11 cellular contexts compared by ENCODE assay signal in genomic region chr11:67268684-67269268, GRCh38. TPM values are rescaled to one million over a fixed set of nuclear protein-coding genes. Genes with fewer than 3 reads are reported as not detected.
DNase-seq lines count a peak whose midpoint lies in the region; ATAC-seq, FAIRE-seq and TF ChIP-seq lines count a peak whose summit lies in the region.
"Had no signal": no experiment of that assay in that cellular context is flagged by ENCODE, and none has a peak within 500 bp of the region (broad histone marks: within the 10 kb centered on the region; RNA-seq: fewer than 3 reads in every experiment).

No MANE protein-coding gene starts in this region.

- no peak for DNase-seq in HCT116 (ENCODE audit: low read depth, low spot score)
- DNase-seq in activated T-cell treated with anti-CD3 and anti-CD28 coated beads, Interleukin-2, amount 50 U/mL, for 4 hours: no peak
- DNase-seq in smooth muscle cell (lab: John Stamatoyannopoulos, UW; ENCODE audit: unreplicated experiment): no peak
- no peak for DNase-seq in GM19238 (ENCODE audit: insufficient read length, low spot score)
- DNase-seq in iPS-NIHi11 (ENCODE audit: low spot score): no peak
- no peak for DNase-seq in H54 (ENCODE audit: insufficient read length, low spot score)
- DNase-seq: NCI-H1092 had no signal

- no peaks in the 10 kb centered on the region for H3F3A ChIP-seq in smooth muscle cell (ENCODE audit: low read depth)

- H3K4me1 ChIP-seq in HCT116 (ENCODE audit: control insufficient read depth in 1 of 2, insufficient read depth in 2 of 2, low read length in 2 of 2) (peaks cover 8 to 18% of the 10 kb centered on the region in 2 experiments; a peak in 3 of 4 replicates), smooth muscle cell (ENCODE audit: low read depth) (peaks cover 25% of the 10 kb centered on the region)

- 96% methylated on average over 16 of the region's 16 CpGs for WGBS in smooth muscle cell (ENCODE audit: low lambda C conversion rate)

- no peaks in the 10 kb centered on the region for H3K9me3 Mint-ChIP-seq in activated T-cell treated with anti-CD3 and anti-CD28 coated beads, Interleukin-2, amount 50 U/mL, for 4 hours

- BruUV-seq in HCT116 (replicated peaks; lab: Mats Ljungman, UMichigan): no TSS peak

- H3K27ac ChIP-seq in HCT116 (ENCODE audit: low read depth, low read length): no peak overlapping the region
- peak overlapping the region; percentile 69 for H3K27ac ChIP-seq in layer of hippocampus (ENCODE audit: low read depth, low read length)
- H3K27ac ChIP-seq in smooth muscle cell (ENCODE audit: low read depth): no peak overlapping the region

- H3K27me3 ChIP-seq in HCT116 (ENCODE audit: insufficient read depth, low read length) (no peaks in the 10 kb centered on the region), layer of hippocampus (ENCODE audit: control insufficient read depth, insufficient read depth, low read length) (no peaks in the 10 kb centered on the region), smooth muscle cell (ENCODE audit: low read depth) (no peaks in the 10 kb centered on the region)
- H3K27me3 ChIP-seq: pancreas had no signal

- H2AFZ ChIP-seq in HCT116 (ENCODE audit: low read depth, low read length, poor library complexity, severe bottlenecking): no peak overlapping the region
- no peak overlapping the region for H2AFZ ChIP-seq in smooth muscle cell (ENCODE audit: low read depth)

- CTCF ChIA-PET in HCT116 (lab: Charles Lee): interaction anchor here (1.0 kb wide), 1 partner anchor 48 kb away, joined by 7 read pairs; no protein-coding TSS in a partner anchor

- ATAC-seq in HCT116: no peak
- no peak for ATAC-seq in activated T-cell treated with anti-CD3 and anti-CD28 coated beads, Interleukin-2, amount 50 U/mL, for 4 hours
- no peak for ATAC-seq in HG03460 (IDR thresholded peaks at IDR 0.05; ENCODE audit: unreplicated experiment)
- ATAC-seq: pancreas had no signal

- no peak for TF ChIP-seq CTCF in HCT116 (IDR thresholded peaks at IDR 0.05 in 2 of 3, conservative IDR thresholded peaks at IDR 0.05 in 1 of 3; ENCODE audit: borderline replicate concordance in 1 of 3, insufficient read depth in 1 of 3, low read depth in 2 of 3, low read length in 2 of 3)
- no peak for TF ChIP-seq CTCF in smooth muscle cell (IDR thresholded peaks at IDR 0.05; ENCODE audit: borderline replicate concordance, insufficient read depth, poor library complexity, severe bottlenecking)

- H3K4me1 Mint-ChIP-seq in activated T-cell treated with anti-CD3 and anti-CD28 coated beads, Interleukin-2, amount 50 U/mL, for 4 hours (ENCODE audit: low read depth): peaks cover 80% of the 10 kb centered on the region

- intact Hi-C loops in HCT116 (cut with micrococcal nuclease): no loop called here

- H3K4me3 Mint-ChIP-seq in activated T-cell treated with anti-CD3 and anti-CD28 coated beads, Interleukin-2, amount 50 U/mL, for 4 hours: peak overlapping the region; percentile 96

- TF ChIP-seq RAD21 in HCT116 (IDR thresholded peaks at IDR 0.05; ENCODE audit: low read depth): no peak

- H3K27me3 Mint-ChIP-seq in activated T-cell treated with anti-CD3 and anti-CD28 coated beads, Interleukin-2, amount 50 U/mL, for 4 hours (ENCODE audit: low read depth): no peaks in the 10 kb centered on the region

- H3K4me2 ChIP-seq in HCT116 (ENCODE audit: low read length): 0 out of 2 replicates have a peak overlapping the region, but pooled peaks have one; percentile 96
- H3K4me2 ChIP-seq in smooth muscle cell: peak overlapping the region; percentile 42

- H3K36me3 Mint-ChIP-seq in activated T-cell treated with anti-CD3 and anti-CD28 coated beads, Interleukin-2, amount 50 U/mL, for 4 hours (ENCODE audit: insufficient read depth): peaks cover 5% of the 10 kb centered on the region

- H3K36me3 ChIP-seq in HCT116 (ENCODE audit: control insufficient read depth in 1 of 2, insufficient read depth in 2 of 2, low read length in 2 of 2): peaks cover 2 to 15% of the 10 kb centered on the region in 2 experiments; a peak in 1 of 4 replicates
- H3K36me3 ChIP-seq in smooth muscle cell (ENCODE audit: low read depth): no peaks in the 10 kb centered on the region
- H3K36me3 ChIP-seq: pancreas had no signal

- RAD21 ChIA-PET in HCT116 (lab: Charles Lee; ENCODE audit: low non-redundant PET in 1 of 2, low total read pairs in 2 of 2, uncharacterized antibody in 2 of 2, unreplicated experiment in 2 of 2): no interaction called here

- no peaks in the 10 kb centered on the region for H3K9me2 ChIP-seq in HCT116 (ENCODE audit: insufficient read depth)

- no peak for FAIRE-seq in H54 (lab: Jason Lieb, UNC)
- FAIRE-seq: endothelial cell of umbilical vein, pancreas had no signal

- no peaks in the 10 kb centered on the region for H3K9me3 ChIP-seq in HCT116 (ENCODE audit: control insufficient read depth in 1 of 2, insufficient read depth in 1 of 2, low read depth in 1 of 2, low read length in 2 of 2)
- H3K9me3 ChIP-seq in smooth muscle cell (replicated peaks; ENCODE audit: low read depth): no peaks in the 10 kb centered on the region
- H3K9me3 ChIP-seq: pancreas had no signal

- H3K4me3 ChIP-seq in HCT116 (replicated peaks in 1 of 2; ENCODE audit: low read depth in 1 of 2, low read length in 2 of 2) (no peak overlapping the region), smooth muscle cell (no peak overlapping the region)

- H3K79me2 ChIP-seq in HCT116 (ENCODE audit: insufficient read depth, low read length) (peaks cover 73% of the 10 kb centered on the region), smooth muscle cell (ENCODE audit: low read depth) (peaks cover 77% of the 10 kb centered on the region)

- TF ChIP-seq POLR2A in HCT116 (IDR thresholded peaks at IDR 0.05; ENCODE audit: borderline replicate concordance, extremely low read depth, insufficient read depth, insufficient read length): no peak
- no peak for TF ChIP-seq POLR2A in H54 (IDR thresholded peaks at IDR 0.05; ENCODE audit: low read depth, low read length)

- POLR2A ChIA-PET in HCT116 (lab: Charles Lee): no interaction called here

- no peak overlapping the region for H3K9ac ChIP-seq in HCT116 (ENCODE audit: low read length)
- no peak overlapping the region for H3K9ac ChIP-seq in smooth muscle cell (ENCODE audit: low read depth)

- H4K20me1 ChIP-seq in HCT116 (ENCODE audit: insufficient read depth) (no peaks in the 10 kb centered on the region), smooth muscle cell (ENCODE audit: low read depth) (peaks cover 64% of the 10 kb centered on the region)

TF ChIP-seq in HCT116, 20 proteins besides CTCF, POLR2A, EP300 and RAD21:
- TF ChIP-seq CBX3 (IDR thresholded peaks at IDR 0.05; ENCODE audit: low read depth): no peak

RNA-seq across cellular contexts. Expression of gene GRK2, which starts 2.5 kb away (rescaled TPM):
- total RNA-seq in HCT116 (2021; ENCODE audit: unreplicated experiment) (83.0 TPM), smooth muscle cell (18.5 and 22.2 TPM in 2 replicates)
- polyA plus RNA-seq in HCT116 (2012): 94.4 and 117 TPM in 2 replicates
- 100 to 1,000 TPM; 152 to 172 (median 171) TPM for total RNA-seq in activated T-cell treated with anti-CD3 and anti-CD28 coated beads, Interleukin-2, amount 50 U/mL, for 4 hours
- polyA plus RNA-seq in smooth muscle cell: 38.9 and 42.5 TPM in 2 replicates

RNA-seq across cellular contexts. Expression of gene ANKRD13D, which starts 20.3 kb away (rescaled TPM):
- total RNA-seq in HCT116 (2021; ENCODE audit: unreplicated experiment): 61.1 TPM
- 31.8 and 36.8 TPM in 2 replicates for polyA plus RNA-seq in HCT116 (2012)
- 10 to 100 TPM; 67.7 to 75.4 (median 69.8) TPM for total RNA-seq in activated T-cell treated with anti-CD3 and anti-CD28 coated beads, Interleukin-2, amount 50 U/mL, for 4 hours
- total RNA-seq in smooth muscle cell: 29.3 and 34.7 TPM in 2 replicates
- 52.0 and 63.2 TPM in 2 replicates for polyA plus RNA-seq in smooth muscle cell

RNA-seq across cellular contexts. Expression of gene SSH3, which starts 34.6 kb away (rescaled TPM):
- 57.8 TPM for total RNA-seq in HCT116 (2021; ENCODE audit: unreplicated experiment)
- 49.4 and 55.1 TPM in 2 replicates for polyA plus RNA-seq in HCT116 (2012)
- 1 to 10 TPM; 4.8 to 7.2 (median 6.6) TPM for total RNA-seq in activated T-cell treated with anti-CD3 and anti-CD28 coated beads, Interleukin-2, amount 50 U/mL, for 4 hours
- 14.9 and 23.9 TPM in 2 replicates for total RNA-seq in smooth muscle cell
- 29.3 and 47.5 TPM in 2 replicates for polyA plus RNA-seq in smooth muscle cell
